2 cellular contexts compared by ENCODE assay signal in the genomic region with DNA sequence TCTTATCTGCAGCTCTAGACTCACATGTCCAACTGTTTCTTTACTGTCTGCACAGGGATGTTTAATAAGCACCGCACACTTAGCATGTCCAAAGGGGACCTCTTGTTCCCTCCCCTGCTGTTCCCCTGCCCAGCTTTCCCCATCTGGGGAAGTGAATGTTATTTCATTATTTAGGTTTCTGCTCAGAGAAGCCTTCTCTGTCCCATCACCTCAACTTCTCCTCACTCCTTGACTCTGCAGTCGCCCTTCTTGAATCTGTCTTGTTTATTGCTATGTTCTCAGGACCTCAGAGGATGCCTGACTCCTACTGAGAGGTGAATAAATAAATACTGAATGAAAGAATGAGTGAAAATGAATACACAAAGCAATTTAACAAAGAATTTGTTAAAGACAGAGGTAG.
TF ChIP-seq lines count a peak whose summit lies in the region.

No MANE protein-coding gene starts in this region.

TF ChIP-seq in IMR-90, 13 proteins besides CTCF, POLR2A, EP300 and RAD21:
- TF ChIP-seq RCOR1 (IDR thresholded peaks at IDR 0.05; ENCODE audit: insufficient replicate concordance, low read length) (no peak), CHD1 (IDR thresholded peaks at IDR 0.05; ENCODE audit: low read depth, low read length) (no peak), MAZ (IDR thresholded peaks at IDR 0.05; ENCODE audit: borderline replicate concordance, low read depth, low read length) (no peak), NFE2L2 (IDR thresholded peaks at IDR 0.05; ENCODE audit: low read depth, low read length) (no peak), CEBPB (IDR thresholded peaks at IDR 0.05; ENCODE audit: low read depth, low read length) (no peak), MXI1 (IDR thresholded peaks at IDR 0.05; ENCODE audit: borderline replicate concordance, low read depth, low read length) (no peak), MAFK (IDR thresholded peaks at IDR 0.05; ENCODE audit: low read depth, low read length) (no peak), RFX5 (IDR thresholded peaks at IDR 0.05; ENCODE audit: low read depth, low read length) (no peak)
- TF ChIP-seq, protein P1, sequence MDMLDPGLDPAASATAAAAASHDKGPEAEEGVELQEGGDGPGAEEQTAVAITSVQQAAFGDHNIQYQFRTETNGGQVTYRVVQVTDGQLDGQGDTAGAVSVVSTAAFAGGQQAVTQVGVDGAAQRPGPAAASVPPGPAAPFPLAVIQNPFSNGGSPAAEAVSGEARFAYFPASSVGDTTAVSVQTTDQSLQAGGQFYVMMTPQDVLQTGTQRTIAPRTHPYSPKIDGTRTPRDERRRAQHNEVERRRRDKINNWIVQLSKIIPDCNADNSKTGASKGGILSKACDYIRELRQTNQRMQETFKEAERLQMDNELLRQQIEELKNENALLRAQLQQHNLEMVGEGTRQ (IDR thresholded peaks at IDR 0.05; ENCODE audit: low read depth, low read length) = no peak
- TF ChIP-seq, protein P2, sequence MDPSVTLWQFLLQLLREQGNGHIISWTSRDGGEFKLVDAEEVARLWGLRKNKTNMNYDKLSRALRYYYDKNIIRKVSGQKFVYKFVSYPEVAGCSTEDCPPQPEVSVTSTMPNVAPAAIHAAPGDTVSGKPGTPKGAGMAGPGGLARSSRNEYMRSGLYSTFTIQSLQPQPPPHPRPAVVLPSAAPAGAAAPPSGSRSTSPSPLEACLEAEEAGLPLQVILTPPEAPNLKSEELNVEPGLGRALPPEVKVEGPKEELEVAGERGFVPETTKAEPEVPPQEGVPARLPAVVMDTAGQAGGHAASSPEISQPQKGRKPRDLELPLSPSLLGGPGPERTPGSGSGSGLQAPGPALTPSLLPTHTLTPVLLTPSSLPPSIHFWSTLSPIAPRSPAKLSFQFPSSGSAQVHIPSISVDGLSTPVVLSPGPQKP (IDR thresholded peaks at IDR 0.05; ENCODE audit: borderline replicate concordance, low read depth, low read length) = no peak

TF ChIP-seq in endothelial cell of umbilical vein, 7 proteins besides CTCF, POLR2A, EP300 and RAD21:
- TF ChIP-seq JUN (IDR thresholded peaks at IDR 0.05; ENCODE audit: borderline replicate concordance, insufficient read depth, insufficient read length, low read depth) = no peak
- no peak for TF ChIP-seq MYC (IDR thresholded peaks at IDR 0.05; ENCODE audit: low read depth, low read length)
- no peak for TF ChIP-seq FOS (IDR thresholded peaks at IDR 0.05; ENCODE audit: borderline replicate concordance, insufficient read depth, low read length)
- no peak for TF ChIP-seq GATA2 (IDR thresholded peaks at IDR 0.05; ENCODE audit: insufficient read depth, insufficient read length, low read depth, low read length)
- TF ChIP-seq, protein P3, sequence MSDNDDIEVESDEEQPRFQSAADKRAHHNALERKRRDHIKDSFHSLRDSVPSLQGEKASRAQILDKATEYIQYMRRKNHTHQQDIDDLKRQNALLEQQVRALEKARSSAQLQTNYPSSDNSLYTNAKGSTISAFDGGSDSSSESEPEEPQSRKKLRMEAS (IDR thresholded peaks at IDR 0.05; ENCODE audit: insufficient read depth, insufficient read length) = no peak
- no peak for TF ChIP-seq EZH2 (IDR thresholded peaks at IDR 0.05; ENCODE audit: borderline replicate concordance, low read depth, low read length, severe bottlenecking)
- no peak for TF ChIP-seq POLR2AphosphoS5 (IDR thresholded peaks at IDR 0.05; ENCODE audit: insufficient read depth, low read depth, low read length)
TF ChIP-seq in endothelial cell of umbilical vein: peak in this region for 0.
